ENCODE assay signal across 20 cellular contexts in genomic region chr17:6786618-6787017, GRCh38. TPM values are rescaled to one million over a fixed set of nuclear protein-coding genes. Genes with fewer than 3 reads are reported as not detected.
DNase-seq lines count a peak whose midpoint lies in the region; ATAC-seq and TF ChIP-seq lines count a peak whose summit lies in the region.
"Had no signal": no experiment of that assay in that cellular context is flagged by ENCODE, and none has a peak within 500 bp of the region (broad histone marks: within the 10 kb centered on the region; RNA-seq: fewer than 3 reads in every experiment).

No MANE protein-coding gene starts in this region.

- H3K27ac ChIP-seq in SK-N-SH (ENCODE audit: low read depth in 2 of 2, low read length in 1 of 2) (no peak overlapping the region), foreskin keratinocyte (peak overlapping the region; percentile 17), suprapubic skin (peak overlapping the region; percentile 24)
- no peak overlapping the region for H3K27ac ChIP-seq in CD4-positive, alpha-beta memory T cell (ENCODE audit: low read depth, low read length)
- H3K27ac ChIP-seq: 22Rv1, colonic mucosa, heart left ventricle, neutrophil, tibial artery had no signal

- TF ChIP-seq EP300 in SK-N-SH (IDR thresholded peaks at IDR 0.05; ENCODE audit: borderline replicate concordance in 1 of 2, low read depth in 1 of 2, low read length in 1 of 2) (no peak), suprapubic skin (IDR thresholded peaks at IDR 0.05) (no peak)

- H3F3A ChIP-seq in SK-N-SH (replicated peaks; ENCODE audit: insufficient read depth), result no peaks in the 10 kb centered on the region

- WGBS in SK-N-SH (ENCODE audit: low lambda C conversion rate), result 2% methylated on average over 8 of the region's 8 CpGs
- WGBS in suprapubic skin, result 37% methylated on average over 8 of the region's 8 CpGs

- peaks cover 23% of the 10 kb centered on the region; the same call in 1 of the 2 replicates for H3K27me3 ChIP-seq in SK-N-SH (ENCODE audit: insufficient read depth)
- no peaks in the 10 kb centered on the region for H3K27me3 ChIP-seq in foreskin keratinocyte
- peaks cover 16% of the 10 kb centered on the region for H3K27me3 ChIP-seq in suprapubic skin
- no peaks in the 10 kb centered on the region for H3K27me3 ChIP-seq in CD4-positive, alpha-beta memory T cell (ENCODE audit: insufficient read depth, low read length)
- H3K27me3 ChIP-seq: tibial artery had no signal

- H3K4me3 ChIP-seq in SK-N-SH (ENCODE audit: low read depth in 2 of 2, low read length in 1 of 2), result no peak overlapping the region; a peak in 1 of 4 replicates
- H3K4me3 ChIP-seq in astrocyte of the spinal cord (ENCODE audit: low read depth, low read length), result no peak overlapping the region
- H3K4me3 ChIP-seq in suprapubic skin, result no peak overlapping the region
- H3K4me3 ChIP-seq in CD4-positive, alpha-beta memory T cell (ENCODE audit: low read length in 2 of 2), result no peak overlapping the region
- H3K4me3 ChIP-seq: colonic mucosa, GM12878, HAP-1, heart left ventricle, tibial artery had no signal

- H4K20me1 ChIP-seq in SK-N-SH (ENCODE audit: insufficient read depth), result no peaks in the 10 kb centered on the region

- DNase-seq in SK-N-SH (no peak), astrocyte of the spinal cord (ENCODE audit: low read depth, low spot score) (peak; percentile 53), foreskin keratinocyte (peak; percentile 49 to 64), suprapubic skin (ENCODE audit: low spot score in 2 of 2) (no peak), SIG-M5 treated with dmso at 0.1 percent for 504 hours (lab: John Stamatoyannopoulos, UW; ENCODE audit: unreplicated experiment) (no peak)
- no peak for DNase-seq in CD4-positive, alpha-beta memory T cell
- DNase-seq: colonic mucosa; heart left ventricle; stimulated activated CD4-positive, alpha-beta T cell treated with anti-CD3 and anti-CD28 coated beads, Interleukin-12 subunit alpha, Interleukin-12 subunit beta, amount 100 ng/mL, for 4 hours; tibial artery had no signal

- peaks cover 0 to 5% (median 0%) of the 10 kb centered on the region in 4 donors for H3K4me1 Mint-ChIP-seq in CD4-positive, alpha-beta memory T cell

- no peak overlapping the region for H3K27ac Mint-ChIP-seq in CD4-positive, alpha-beta memory T cell
- H3K27ac Mint-ChIP-seq: activated naive CD4-positive, alpha-beta T cell treated with anti-CD3 and anti-CD28 coated beads, Interleukin-2, amount 50 U/mL, for 72 hours had no signal

- peaks cover 0 to 48% (median 29%) of the 10 kb centered on the region in 8 donors for H3K9me3 Mint-ChIP-seq in CD4-positive, alpha-beta memory T cell

- peaks cover 45 to 47% of the 10 kb centered on the region in 2 donors for H3K27me3 Mint-ChIP-seq in CD4-positive, alpha-beta memory T cell

- no peaks in the 10 kb centered on the region for H3K79me2 ChIP-seq in SK-N-SH (ENCODE audit: insufficient read depth)

- ATAC-seq in SK-N-SH treated with all-trans-retinoic acid at 6 μM for 48 hours, result no peak
- ATAC-seq in foreskin keratinocyte, result peak; percentile 74
- no peak for ATAC-seq in GM18505 (IDR thresholded peaks at IDR 0.05; ENCODE audit: unreplicated experiment)
- ATAC-seq: activated naive CD4-positive, alpha-beta T cell treated with anti-CD3 and anti-CD28 coated beads, Interleukin-2, amount 50 U/mL, for 72 hours; GM12878; Right ventricle myocardium inferior had no signal

- H3K9me3 ChIP-seq in SK-N-SH (no peaks in the 10 kb centered on the region), suprapubic skin (no peaks in the 10 kb centered on the region)
- H3K9me3 ChIP-seq in CD4-positive, alpha-beta memory T cell (ENCODE audit: control insufficient read depth in 1 of 2, low read length in 2 of 2), result no peaks in the 10 kb centered on the region
- H3K9me3 ChIP-seq: colonic mucosa, HAP-1, neutrophil, tibial artery had no signal

- TF ChIP-seq CTCF in SK-N-SH (IDR thresholded peaks at IDR 0.05), result no peak
- TF ChIP-seq CTCF in astrocyte of the spinal cord (IDR thresholded peaks at IDR 0.05; ENCODE audit: low read depth, low read length), result no peak
- peak; percentile 14 for TF ChIP-seq CTCF in foreskin keratinocyte (conservative IDR thresholded peaks at IDR 0.05)
- TF ChIP-seq CTCF in suprapubic skin (IDR thresholded peaks at IDR 0.05), result no peak

- H3K9me2 ChIP-seq in SK-N-SH, result no peaks in the 10 kb centered on the region

- in situ Hi-C loops in astrocyte of the spinal cord (cut with HindIII; ENCODE audit: low sequenced_read_pairs), result no loop called here

- H3K36me3 Mint-ChIP-seq in CD4-positive, alpha-beta memory T cell, result no peaks in the 10 kb centered on the region

- H3K4me2 ChIP-seq in SK-N-SH, result peak overlapping the region; percentile 64

- H2AFZ ChIP-seq in SK-N-SH (ENCODE audit: low read depth), result peak overlapping the region; percentile 64; the same call in 1 of the 2 replicates

- CTCF ChIA-PET in SK-N-SH (lab: Yijun Ruan, JAX), result interaction anchor here (1.0 kb wide), 1 partner anchor 57 kb away, joined by 3 read pairs; no protein-coding TSS in a partner anchor
- CTCF ChIA-PET in CD4-positive, alpha-beta memory T cell (lab: Charles Lee; ENCODE audit: partially characterized antibody), result no interaction called here

- intact Hi-C loops in CD4-positive, alpha-beta memory T cell (cut with micrococcal nuclease), result no loop called here

- no peak overlapping the region for H3K9ac ChIP-seq in SK-N-SH

- POLR2A ChIA-PET in SK-N-SH (lab: Yijun Ruan, JAX), result no interaction called here
- POLR2A ChIA-PET in CD4-positive, alpha-beta memory T cell (lab: Charles Lee; ENCODE audit: partially characterized antibody), result no interaction called here

- no peak for TF ChIP-seq RAD21 in SK-N-SH (IDR thresholded peaks at IDR 0.05; ENCODE audit: low read length)

- no peak for TF ChIP-seq POLR2A in suprapubic skin (IDR thresholded peaks at IDR 0.05)
- no peak for TF ChIP-seq POLR2A in GM18505 (IDR thresholded peaks at IDR 0.05; ENCODE audit: borderline replicate concordance, extremely low read depth, insufficient read depth, insufficient read length)

- no peak overlapping the region for H3K4me3 Mint-ChIP-seq in CD4-positive, alpha-beta memory T cell

- H3K4me1 ChIP-seq in SK-N-SH (ENCODE audit: control insufficient read depth in 1 of 2, insufficient read depth in 2 of 2, low read depth in 1 of 2, low read length in 1 of 2) (no peaks in the 10 kb centered on the region), foreskin keratinocyte (no peaks in the 10 kb centered on the region), suprapubic skin (peaks cover 7% of the 10 kb centered on the region)
- peaks cover 5% of the 10 kb centered on the region for H3K4me1 ChIP-seq in CD4-positive, alpha-beta memory T cell (ENCODE audit: insufficient read depth, low read length)
- H3K4me1 ChIP-seq: colonic mucosa, HAP-1, heart left ventricle, tibial artery had no signal

- H3K36me3 ChIP-seq in SK-N-SH (replicated peaks in 1 of 2; ENCODE audit: control insufficient read depth in 1 of 2, insufficient read depth in 2 of 2, low read length in 1 of 2) (no peaks in the 10 kb centered on the region), suprapubic skin (no peaks in the 10 kb centered on the region)
- H3K36me3 ChIP-seq in CD4-positive, alpha-beta memory T cell (ENCODE audit: insufficient read depth, low read length), result no peaks in the 10 kb centered on the region
- H3K36me3 ChIP-seq: colonic mucosa, HAP-1, heart left ventricle, neutrophil, tibial artery had no signal

TF ChIP-seq in SK-N-SH, 30 proteins besides CTCF, POLR2A, EP300 and RAD21 (continues in another document):
- TF ChIP-seq FOSL2 (IDR thresholded peaks at IDR 0.05; ENCODE audit: borderline replicate concordance, low read depth) (no peak), YY1 (IDR thresholded peaks at IDR 0.05; ENCODE audit: low read depth) (no peak), SIN3A (IDR thresholded peaks at IDR 0.05; ENCODE audit: borderline replicate concordance, low read depth, low read length) (no peak), MXI1 (IDR thresholded peaks at IDR 0.05; ENCODE audit: low read depth, low read length) (no peak), NRF1 (IDR thresholded peaks at IDR 0.05; ENCODE audit: low read depth, low read length) (no peak), ELF1 (IDR thresholded peaks at IDR 0.05) (no peak)

TF ChIP-seq in SK-N-SH treated with all-trans-retinoic acid at 6 μM for 48 hours, 23 proteins besides CTCF, POLR2A, EP300 and RAD21 (continues in another document):
- no peak for TF ChIP-seq ARNTL (CRISPR knock-in tag; IDR thresholded peaks at IDR 0.05; ENCODE audit: borderline replicate concordance, low read depth)

RNA-seq across cellular contexts. Expression of gene FBXO39, which starts 10.6 kb away (rescaled TPM):
- polyA plus RNA-seq in SK-N-SH (2012; rRNA removed) (not detected in 2 replicates), foreskin keratinocyte (0.23 and 0.25 TPM in 2 replicates)
- polyA plus RNA-seq in SK-N-SH (2012; cell fraction: cytosol; rRNA removed), result not detected in 2 replicates
- not detected in 2 replicates for polyA plus RNA-seq in SK-N-SH (2012; cell fraction: nucleus; rRNA removed)
- total RNA-seq in foreskin keratinocyte (0.25 and 0.92 TPM in 2 replicates), suprapubic skin (1 to 10 TPM in 2 of 4 donors, under 1 TPM in 1, not detected in 1; 0.91 to 1.5 (median 1.0) TPM)
- under 1 TPM; 0.20 to 0.25 TPM for total RNA-seq in CD4-positive, alpha-beta memory T cell
- under 1 TPM in 1 of 2 donors, not detected in 1; 0.14 TPM for polyA plus RNA-seq in CD4-positive, alpha-beta memory T cell
- total RNA-seq: colonic mucosa, NCI-H460, Right ventricle myocardium inferior had no signal

RNA-seq across cellular contexts. Expression of gene XAF1, which starts 30.8 kb away (rescaled TPM):
- polyA plus RNA-seq in SK-N-SH (2012; rRNA removed) (0.02 and 0.03 TPM in 2 replicates), foreskin keratinocyte (8.3 and 12.2 TPM in 2 replicates)
- 0.01 TPM in 2 replicates for polyA plus RNA-seq in SK-N-SH (2012; cell fraction: cytosol; rRNA removed)
- 0.23 and 0.35 TPM in 2 replicates for polyA plus RNA-seq in SK-N-SH (2012; cell fraction: nucleus; rRNA removed)
- total RNA-seq in foreskin keratinocyte (27.4 and 47.3 TPM in 2 replicates), suprapubic skin (10 to 100 TPM in 2 of 4 donors, 1 to 10 TPM in 2; 4.3 to 21.1 (median 10.9) TPM)
- total RNA-seq in CD4-positive, alpha-beta memory T cell, result 10 to 100 TPM; 91.0 to 99.3 TPM
- polyA plus RNA-seq in CD4-positive, alpha-beta memory T cell, result 10 to 100 TPM in 1 of 2 donors, 1 to 10 TPM in 1; 8.0 to 44.0 TPM
- total RNA-seq: NCI-H460 had no signal

RNA-seq across cellular contexts. Expression of gene TEKT1, which starts 44.9 kb away (rescaled TPM):
- not detected in 2 replicates for polyA plus RNA-seq in SK-N-SH (2012; rRNA removed)
- polyA plus RNA-seq in SK-N-SH (2012; cell fraction: cytosol; rRNA removed), result not detected in 2 replicates
- polyA plus RNA-seq in SK-N-SH (2012; cell fraction: nucleus; rRNA removed), result 0.02 TPM in 1 of 2 replicates, not detected in the other
- not detected in 2 replicates for total RNA-seq in foreskin keratinocyte
- not detected in 2 replicates for polyA plus RNA-seq in foreskin keratinocyte
- total RNA-seq in suprapubic skin, result not detected
- not detected for total RNA-seq in CD4-positive, alpha-beta memory T cell
- not detected for polyA plus RNA-seq in CD4-positive, alpha-beta memory T cell
- total RNA-seq: activated naive CD4-positive, alpha-beta T cell treated with anti-CD3 and anti-CD28 coated beads, Interleukin-2, amount 50 U/mL, for 72 hours; colonic mucosa; GM12878; heart left ventricle; lower leg skin; NCI-H460; Right ventricle myocardium inferior had no signal
- polyA plus RNA-seq: GM12878, heart left ventricle had no signal

Comparison
In these comparisons a context has a peak if more than half of its experiments do, and no peak if none do; other contexts are left out.
1. DNase-seq: peak in astrocyte of the spinal cord (single experiment) and foreskin keratinocyte (2 of 2); none in SK-N-SH (single experiment), suprapubic skin (0 of 2), CD4-positive, alpha-beta memory T cell (0 of 5) and SIG-M5 treated with dmso at 0.1 percent for 504 hours (single experiment).
2. H3K27ac ChIP-seq: peak in foreskin keratinocyte (single experiment) and suprapubic skin (single experiment); none in SK-N-SH (0 of 2) and CD4-positive, alpha-beta memory T cell (single experiment).